ENCODE assay signal across 17 cellular contexts in the genomic region with DNA sequence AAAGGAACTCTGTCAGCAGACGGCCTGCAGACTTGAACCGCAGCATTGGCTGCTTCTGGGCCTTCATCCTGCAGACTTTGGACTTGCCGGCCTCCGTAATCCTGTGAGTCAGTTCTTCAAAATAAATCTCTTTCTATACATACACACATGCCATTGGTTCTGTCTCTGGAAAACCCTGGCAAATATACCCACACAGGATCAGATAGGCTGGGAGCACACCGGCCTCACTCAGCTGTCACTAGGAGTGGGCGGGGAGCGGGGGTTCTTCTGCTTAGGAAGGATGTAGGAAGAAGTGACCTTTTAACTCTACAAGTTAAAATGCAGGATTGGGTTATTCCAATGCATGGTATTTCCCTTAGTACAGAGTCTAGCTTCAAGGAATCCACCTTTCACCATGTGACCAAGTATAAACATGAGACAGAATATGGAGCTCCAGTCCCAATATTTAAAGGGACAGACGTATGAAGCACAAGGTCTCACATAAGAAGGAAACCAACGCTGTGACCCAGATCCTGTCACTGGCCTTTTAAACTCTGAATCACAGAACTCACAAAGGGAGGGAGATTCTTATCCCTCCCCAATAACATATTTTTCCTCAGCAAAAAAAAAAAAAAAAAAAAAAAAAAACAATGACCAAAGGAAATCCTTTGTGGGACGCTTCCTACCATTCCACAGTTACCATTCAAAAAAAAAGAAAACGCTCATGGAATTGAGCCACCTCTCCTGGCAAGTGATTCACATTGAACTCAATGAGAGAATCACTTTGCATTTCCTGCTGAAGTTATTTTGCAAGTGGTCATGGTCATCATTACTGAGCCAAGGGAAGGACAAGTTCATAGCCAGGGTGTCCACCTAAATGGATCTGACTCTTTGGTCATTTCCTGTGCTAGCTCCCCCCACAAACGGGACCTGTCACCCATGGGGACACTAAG.
DNase-seq lines count a peak whose midpoint lies in the region; ATAC-seq and TF ChIP-seq lines count a peak whose summit lies in the region.
"Had no signal": no experiment of that assay in that cellular context is flagged by ENCODE, and none has a peak within 500 bp of the region (broad histone marks: within the 10 kb centered on the region; RNA-seq: fewer than 3 reads in every experiment).

No MANE protein-coding gene starts in this region.

- TF ChIP-seq CTCF in right atrium auricular region (IDR thresholded peaks at IDR 0.05), result no peak
- no peak for TF ChIP-seq CTCF in fibroblast of pulmonary artery (IDR thresholded peaks at IDR 0.05; ENCODE audit: low read length, missing control alignments)
- no peak for TF ChIP-seq CTCF in lung (IDR thresholded peaks at IDR 0.05; ENCODE audit: control extremely low read depth, extremely low read depth)
- TF ChIP-seq CTCF in upper lobe of left lung (IDR thresholded peaks at IDR 0.05), result no peak
- no peak for TF ChIP-seq CTCF in GM13976 (IDR thresholded peaks at IDR 0.05; ENCODE audit: borderline replicate concordance, control extremely low read depth, extremely low read depth, insufficient read depth, missing control alignments)

- no peaks in the 10 kb centered on the region for H3K4me1 ChIP-seq in right atrium auricular region
- peaks cover 0 to 5% of the 10 kb centered on the region in 2 donors for H3K4me1 ChIP-seq in lung (ENCODE audit: control insufficient read depth in 2 of 2, insufficient read depth in 2 of 2, low read length in 2 of 2)
- H3K4me1 ChIP-seq in upper lobe of left lung, result peaks cover 0 to 6% (median 2%) of the 10 kb centered on the region in 4 donors
- H3K4me1 ChIP-seq: parathyroid adenoma had no signal

- H3K4me3 Mint-ChIP-seq in immature natural killer cell, result no peak overlapping the region
- H3K4me3 Mint-ChIP-seq: activated CD8-positive, alpha-beta T cell treated with anti-CD3 and anti-CD28 coated beads, Interleukin-2, amount 10 ng/mL, durations not matched to agents 7 days and 5 days; HFFc6; stimulated activated naive B cell treated with anti-CD40 and anti-IgM and Interleukin-4, amounts not matched to agents 10 μg/mL and 1 μg/mL and 100 μg/mL, for 72 hours had no signal

- H3K4me3 ChIP-seq in right atrium auricular region (no peak overlapping the region), fibroblast of pulmonary artery (replicated peaks; ENCODE audit: low read depth, low read length) (no peak overlapping the region), lung (no peak overlapping the region), upper lobe of left lung (no peak overlapping the region)
- H3K4me3 ChIP-seq: BLaER1 treated with 17β-estradiol and CSF1 and Interleukin-3, amounts not matched to agents 10 nM and 100 nM had no signal

- H3K9me3 Mint-ChIP-seq in immature natural killer cell, result no peaks in the 10 kb centered on the region

- no peaks in the 10 kb centered on the region for H3K9me3 ChIP-seq in right atrium auricular region
- peaks cover 0 to 2% of the 10 kb centered on the region in 2 donors for H3K9me3 ChIP-seq in lung (ENCODE audit: control insufficient read depth in 2 of 2, insufficient read depth in 1 of 2, low read length in 1 of 2)
- H3K9me3 ChIP-seq in upper lobe of left lung, result no peaks in the 10 kb centered on the region

- peaks cover 0 to 4% (median 2%) of the 10 kb centered on the region in 3 donors for H3K27me3 Mint-ChIP-seq in immature natural killer cell (ENCODE audit: low read depth in 3 of 3)
- H3K27me3 Mint-ChIP-seq: stimulated activated naive B cell treated with anti-CD40 and anti-IgM and Interleukin-4, amounts not matched to agents 10 μg/mL and 1 μg/mL and 100 μg/mL, for 72 hours had no signal

- 72 to 82% methylated on average over 12 of the region's 12 CpGs for WGBS in lung, 2 donors
- WGBS in upper lobe of left lung, 2 donors, result 66 to 71% methylated on average over 11 to 12 of the region's 12 CpGs

- TF ChIP-seq EP300 in upper lobe of left lung (IDR thresholded peaks at IDR 0.05), result no peak

- in situ Hi-C loops in GM13976 (cut with MboI; ENCODE audit: low sequenced_read_pairs, unreplicated experiment), result no loop called here

- no peak overlapping the region for H3K27ac Mint-ChIP-seq in immature natural killer cell
- H3K27ac Mint-ChIP-seq: activated CD8-positive, alpha-beta T cell treated with anti-CD3 and anti-CD28 coated beads, Interleukin-2, amount 10 ng/mL, durations not matched to agents 7 days and 5 days; HFFc6; stimulated activated naive B cell treated with anti-CD40 and anti-IgM and Interleukin-4, amounts not matched to agents 10 μg/mL and 1 μg/mL and 100 μg/mL, for 72 hours had no signal

- H3K27me3 ChIP-seq in right atrium auricular region (no peaks in the 10 kb centered on the region), lung (ENCODE audit: control insufficient read depth, insufficient read depth) (no peaks in the 10 kb centered on the region), upper lobe of left lung (no peaks in the 10 kb centered on the region)
- H3K27me3 ChIP-seq: BLaER1 treated with 17β-estradiol and CSF1 and Interleukin-3, amounts not matched to agents 10 nM and 100 nM had no signal

- ATAC-seq in Right ventricle myocardium inferior, result peak; percentile 27
- no peak for ATAC-seq in lung (ENCODE audit: insufficient read depth, low FRiP score)
- peak in 1 of 2 donors; percentile 48 for ATAC-seq in upper lobe of left lung (ENCODE audit: low FRiP score in 2 of 2)
- ATAC-seq: activated CD8-positive, alpha-beta T cell treated with anti-CD3 and anti-CD28 coated beads, Interleukin-2, amount 10 ng/mL, durations not matched to agents 7 days and 5 days; Panc1; stimulated activated naive B cell treated with anti-CD40 and anti-IgM and Interleukin-4, amounts not matched to agents 10 μg/mL and 1 μg/mL and 100 μg/mL, for 72 hours had no signal

- H3K27ac ChIP-seq in right atrium auricular region (no peak overlapping the region), lung (ENCODE audit: low read depth in 1 of 2, low read length in 1 of 2) (peak overlapping the region; percentile 15 to 66), upper lobe of left lung (peak overlapping the region in 3 of 4 donors; percentile 15 to 62 (median 35))
- H3K27ac ChIP-seq: BLaER1 treated with 17β-estradiol and CSF1 and Interleukin-3, amounts not matched to agents 10 nM and 100 nM had no signal

- no peaks in the 10 kb centered on the region for H3K4me1 Mint-ChIP-seq in immature natural killer cell

- DNase-seq in Right ventricle myocardium inferior (ENCODE audit: missing footprints) (no peak), right atrium auricular region (ENCODE audit: low spot score) (no peak), fibroblast of pulmonary artery (ENCODE audit: low read depth) (peak; percentile 89), lung (ENCODE audit: low spot score) (no peak), upper lobe of left lung (no peak), GM13976 (ENCODE audit: low spot score) (no peak), NCI-H1092 (lab: John Stamatoyannopoulos, UW) (no peak), immature natural killer cell (no peak)
- DNase-seq: activated CD8-positive, alpha-beta T cell treated with anti-CD3 and anti-CD28 coated beads, Interleukin-2, amount 10 ng/mL, durations not matched to agents 7 days and 5 days; DND-41; HFFc6; NCI-H2107; NCI-H69; stimulated activated naive B cell treated with anti-CD40 and anti-IgM and Interleukin-4, amounts not matched to agents 10 μg/mL and 1 μg/mL and 100 μg/mL, for 72 hours had no signal

- intact Hi-C loops in Right ventricle myocardium inferior (cut with DNase I), result loop anchor here (2.0 to 10.0 kb wide), 3 partner anchors 123 to 351 kb away; a partner anchor contains a TSS

- no peaks in the 10 kb centered on the region for H3K36me3 ChIP-seq in right atrium auricular region
- no peaks in the 10 kb centered on the region for H3K36me3 ChIP-seq in lung (ENCODE audit: control insufficient read depth in 2 of 2, insufficient read depth in 2 of 2, low read length in 2 of 2)
- H3K36me3 ChIP-seq in upper lobe of left lung, result no peaks in the 10 kb centered on the region
- H3K36me3 ChIP-seq: BLaER1 treated with 17β-estradiol and CSF1 and Interleukin-3, amounts not matched to agents 10 nM and 100 nM had no signal

- no peaks in the 10 kb centered on the region for H3K36me3 Mint-ChIP-seq in immature natural killer cell

- TF ChIP-seq POLR2A in upper lobe of left lung (IDR thresholded peaks at IDR 0.05), result no peak

Comparison
In these comparisons a context has a peak if more than half of its experiments do, and no peak if none do; other contexts are left out.
1. H3K27ac ChIP-seq: peak in lung (2 of 2) and upper lobe of left lung (3 of 4); none in right atrium auricular region (0 of 2).